In the genomic region with DNA sequence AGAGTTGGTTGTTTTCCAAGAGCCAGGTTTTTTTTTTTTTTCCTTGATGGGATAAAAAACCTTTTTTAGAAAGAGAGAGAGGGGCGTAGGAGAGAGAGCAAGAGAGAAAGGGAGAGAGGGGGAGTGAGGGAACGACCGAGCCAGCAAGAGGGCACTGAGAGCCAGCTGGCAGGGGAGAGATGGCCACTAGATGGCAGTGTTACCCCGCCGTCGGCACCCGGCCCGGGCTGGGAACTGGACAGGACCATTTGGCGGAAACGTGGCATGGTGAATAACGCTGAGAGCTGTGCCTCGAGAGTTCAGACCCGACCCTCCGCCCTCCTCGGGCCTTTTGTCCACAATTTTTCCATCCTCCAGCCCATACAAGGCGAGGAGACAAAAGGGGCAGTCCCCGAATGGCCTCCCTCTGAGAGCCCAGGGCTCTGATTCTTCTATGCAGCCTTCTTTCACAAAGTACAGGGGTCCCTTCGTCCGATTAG, we compare ENCODE assay signal across 8 cellular contexts.
DNase-seq lines count a peak whose midpoint lies in the region; ATAC-seq and TF ChIP-seq lines count a peak whose summit lies in the region.

No MANE protein-coding gene starts in this region.

- ATAC-seq in GM18909 (IDR thresholded peaks at IDR 0.05; ENCODE audit: poor library complexity, unreplicated experiment) (peak; percentile 91), HG03159 (IDR thresholded peaks at IDR 0.05; ENCODE audit: unreplicated experiment) (peak; percentile 86)
- peak; percentile 74 to 80 for ATAC-seq in activated CD4-positive, CD25-positive, alpha-beta regulatory T cell treated with anti-CD3 and anti-CD28 coated beads, Interleukin-2, amount 50 U/mL, for 24 hours

- peak; percentile 93 for TF ChIP-seq CTCF in AG10803 (conservative IDR thresholded peaks at IDR 0.05; ENCODE audit: low read length)

- H3K4me3 ChIP-seq in AG10803 (ENCODE audit: low read length) = peak overlapping the region; percentile 46

- DNase-seq in AG10803 (ENCODE audit: low read depth) (peak; percentile 68), NCI-H2227 (lab: John Stamatoyannopoulos, UW; ENCODE audit: unreplicated experiment) (peak; percentile 91), cerebellum (ENCODE audit: low spot score) (peak; percentile 54), kidney glomerular epithelial cell (lab: John Stamatoyannopoulos, UW) (peak; percentile 83)
- DNase-seq in stimulated activated CD4-positive, alpha-beta T cell treated with anti-CD3 and anti-CD28 coated beads, Interleukin-1b, Interleukin-23, amount 100 ng/mL, for 24 hours (ENCODE audit: low read depth in 4 of 4, low spot score in 1 of 4) = peak; percentile 43 to 78 (median 65)

Comparison
In these comparisons a context has a peak if more than half of its experiments do, and no peak if none do; other contexts are left out.
1. Peak in every context shown above with its lines: DNase-seq, ATAC-seq and H3K4me3 ChIP-seq.